ENCODE assay signal across 28 cellular contexts in genomic region chr4:182921608-182922007, GRCh38.
"Had no signal": no experiment of that assay in that cellular context is flagged by ENCODE, and none has a peak within 500 bp of the region (broad histone marks: within the 10 kb centered on the region; RNA-seq: fewer than 3 reads in every experiment).

No MANE protein-coding gene starts in this region.

- H3K4me2 ChIP-seq: neural progenitor cell had no signal

- H3K4me3 ChIP-seq: neural progenitor cell, ovary, psoas muscle, right lobe of liver, sigmoid colon, suprapubic skin, testis, tibial artery, transverse colon, upper lobe of right lung, uterus had no signal

- DNase-seq: naive thymus-derived CD8-positive, alpha-beta T cell; nephron progenitor cell; occipital lobe; ovary; posterior cingulate gyrus; psoas muscle; right cardiac atrium; right lobe of liver; sigmoid colon; stimulated activated CD4-positive, alpha-beta T cell treated with anti-CD3 and anti-CD28 coated beads, Interleukin-15, amount 100 ng/mL, for 24 hours; stimulated activated CD4-positive, alpha-beta T cell treated with anti-CD3 and anti-CD28 coated beads, Interleukin-2, amount 100 ng/mL, for 24 hours; stimulated activated CD4-positive, alpha-beta T cell treated with anti-CD3 and anti-CD28 coated beads, Interleukin-2, amount 100 ng/mL, for 48 hours; stimulated activated CD4-positive, alpha-beta T cell treated with anti-CD3 and anti-CD28 coated beads, Interleukin-4, amount 100 ng/mL, for 4 hours; stimulated activated CD8-positive, alpha-beta memory T cell treated with anti-CD3 and anti-CD28 coated beads, Interleukin-4, amount 100 ng/mL, for 48 hours; stimulated activated naive CD4-positive, alpha-beta T cell; stimulated activated naive CD8-positive, alpha-beta T cell treated with anti-CD3 and anti-CD28 coated beads, Interleukin-15, amount 100 ng/mL, for 72 hours; stimulated activated naive CD8-positive, alpha-beta T cell treated with anti-CD3 and anti-CD28 coated beads, Interleukin-15, Interleukin-2, amounts not matched to agents 100 U/mL and 50 U/mL, for 24 hours; substantia nigra; testis; tibial artery; upper lobe of right lung; uterus had no signal

- H3K4me1 ChIP-seq: parathyroid adenoma, uterus had no signal

- H3K36me3 ChIP-seq: neural progenitor cell, ovary, right lobe of liver, sigmoid colon, suprapubic skin, tibial artery, transverse colon, upper lobe of right lung, uterus had no signal

- H3K27ac ChIP-seq: neural progenitor cell, ovary, parathyroid adenoma, psoas muscle, sigmoid colon, suprapubic skin, testis, tibial artery, transverse colon, upper lobe of right lung, uterus had no signal

- ATAC-seq: naive thymus-derived CD8-positive, alpha-beta T cell; natural killer cell treated with Interleukin-12 subunit alpha and Interleukin-12 subunit beta and Interleukin-15 and Interleukin-18, amount 100 ng/mL, for 72 hours; psoas muscle; right cardiac atrium; stimulated activated memory B cell treated with anti-CD40 and anti-IgM and Interleukin-4, amounts not matched to agents 10 μg/mL and 1 μg/mL and 100 μg/mL, for 72 hours; stimulated activated naive CD8-positive, alpha-beta T cell treated with anti-CD3 and anti-CD28 coated beads, Interleukin-15, amount 100 ng/mL, for 72 hours; stimulated activated naive CD8-positive, alpha-beta T cell treated with anti-CD3 and anti-CD28 coated beads, Interleukin-15, Interleukin-2, amounts not matched to agents 100 U/mL and 50 U/mL, for 24 hours; upper lobe of right lung had no signal

- H3K9ac ChIP-seq: neural progenitor cell, parathyroid adenoma had no signal

- H3K27me3 ChIP-seq: ovary, right lobe of liver, sigmoid colon, suprapubic skin, testis, tibial artery, transverse colon, upper lobe of right lung, uterus had no signal

- H2AFZ ChIP-seq: neural progenitor cell, parathyroid adenoma had no signal

- H3K9me3 ChIP-seq: ovary, psoas muscle, right lobe of liver, sigmoid colon, suprapubic skin, testis, tibial artery, transverse colon, upper lobe of right lung, uterus had no signal
